8 cellular contexts compared by ENCODE assay signal in the genomic region with DNA sequence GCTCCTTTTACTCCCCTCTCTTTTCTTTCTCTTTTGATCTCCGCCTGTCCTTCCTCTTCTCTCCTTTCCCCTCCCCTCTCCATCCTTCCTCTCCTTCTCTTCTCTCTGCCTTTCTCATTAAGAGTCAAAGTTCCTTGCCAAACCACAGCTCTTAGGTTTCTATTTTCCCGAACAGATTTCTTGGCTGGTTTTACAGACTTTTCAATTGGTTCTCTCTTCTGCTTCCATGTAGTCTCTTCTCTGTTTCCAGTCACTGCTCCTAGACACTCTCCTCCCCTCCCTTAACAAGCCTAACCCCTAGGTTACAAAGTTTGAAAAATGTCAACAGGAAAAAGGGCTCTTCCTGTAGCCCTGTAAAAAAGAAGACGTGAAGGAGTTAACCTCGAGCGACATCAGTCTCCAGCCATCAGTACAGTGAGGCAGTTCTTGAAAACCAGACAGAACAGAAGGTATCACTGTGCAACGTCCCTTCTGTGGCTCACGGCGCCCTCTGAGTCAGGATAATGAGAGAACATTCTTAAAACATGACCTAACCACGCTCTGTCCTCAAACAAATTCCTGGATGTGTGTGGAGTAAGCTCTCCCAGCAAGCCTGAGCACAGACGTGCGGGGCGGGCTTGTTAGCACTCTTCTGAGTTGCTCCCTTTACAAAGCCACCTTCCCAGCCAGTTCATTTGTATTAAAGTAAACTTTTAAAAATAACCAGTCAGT. TPM values are rescaled to one million over a fixed set of nuclear protein-coding genes. Genes with fewer than 3 reads are reported as not detected.
DNase-seq lines count a peak whose midpoint lies in the region; ATAC-seq and TF ChIP-seq lines count a peak whose summit lies in the region.

No MANE protein-coding gene starts in this region.

- no peak for TF ChIP-seq CTCF in epithelial cell of proximal tubule (conservative IDR thresholded peaks at IDR 0.05; ENCODE audit: low read depth, low read length)
- no peak for TF ChIP-seq CTCF in nephron (IDR thresholded peaks at IDR 0.05; ENCODE audit: unreplicated experiment in 3 of 3)

- peak overlapping the region; percentile 89 to 93 (median 90) for H3K27ac Mint-ChIP-seq in nephron

- H3K9me3 Mint-ChIP-seq in nephron = peaks cover 3% of the 10 kb centered on the region

- H3K36me3 Mint-ChIP-seq in nephron (ENCODE audit: low read depth) = no peaks in the 10 kb centered on the region

- DNase-seq in EL = peak; percentile 98
- DNase-seq in NCI-H526 (lab: John Stamatoyannopoulos, UW) = peak; percentile 45 to 49
- DNase-seq in epithelial cell of proximal tubule (ENCODE audit: low read depth) = peak; percentile 95

- ATAC-seq in HG02870 (IDR thresholded peaks at IDR 0.05; ENCODE audit: unreplicated experiment) (no peak), HG03045 (IDR thresholded peaks at IDR 0.05; ENCODE audit: unreplicated experiment) (no peak), HG03139 (IDR thresholded peaks at IDR 0.05; ENCODE audit: unreplicated experiment) (no peak), HG03520 (IDR thresholded peaks at IDR 0.05; ENCODE audit: unreplicated experiment) (no peak)

- peaks cover 51% of the 10 kb centered on the region for H3K4me1 Mint-ChIP-seq in nephron

- peak overlapping the region; percentile 29 for H3K4me3 ChIP-seq in epithelial cell of proximal tubule (ENCODE audit: low read depth, low read length)

- peak overlapping the region; percentile 8 to 29 (median 24) for H3K4me3 Mint-ChIP-seq in nephron

- H3K27me3 Mint-ChIP-seq in nephron (ENCODE audit: low read depth) = no peaks in the 10 kb centered on the region

RNA-seq across cellular contexts. Expression of a gene that starts 11.6 kb away (rescaled TPM):
- total RNA-seq in epithelial cell of proximal tubule = 4.8 TPM in 1 of 2 replicates, not detected in the other

Comparison
In these comparisons a context has a peak if more than half of its experiments do, and no peak if none do; other contexts are left out.
1. DNase-seq: peak in every context shown above with its lines; median percentile 98 in EL; 95 in epithelial cell of proximal tubule; 47 in NCI-H526.